Comparison of ENCODE assay signal across 9 cellular contexts in genomic region chr13:106533101-106533939, GRCh38. TPM values are rescaled to one million over a fixed set of nuclear protein-coding genes. Genes with fewer than 3 reads are reported as not detected.
DNase-seq lines count a peak whose midpoint lies in the region; ATAC-seq and TF ChIP-seq lines count a peak whose summit lies in the region.
"Had no signal": no experiment of that assay in that cellular context is flagged by ENCODE, and none has a peak within 500 bp of the region (broad histone marks: within the 10 kb centered on the region; RNA-seq: fewer than 3 reads in every experiment).

No MANE protein-coding gene starts in this region.

- peaks cover 35% of the 10 kb centered on the region for H3K27me3 Mint-ChIP-seq in activated T-helper 17 cell treated with anti-CD3 and anti-CD28 coated beads, Interleukin-2, amount 50 U/mL, for 72 hours
- H3K27me3 Mint-ChIP-seq in naive thymus-derived CD4-positive, alpha-beta T cell: peaks cover 35 to 61% (median 44%) of the 10 kb centered on the region in 5 donors

- H3K4me3 Mint-ChIP-seq in activated T-helper 17 cell treated with anti-CD3 and anti-CD28 coated beads, Interleukin-2, amount 50 U/mL, for 72 hours: peak overlapping the region; percentile 64
- H3K4me3 Mint-ChIP-seq in naive thymus-derived CD4-positive, alpha-beta T cell: peak overlapping the region; percentile 46 to 96 (median 72)

- intact Hi-C loops in naive thymus-derived CD4-positive, alpha-beta T cell (cut with micrococcal nuclease): loop anchor here in 1 of 2 donors (10.0 kb wide), 1 partner anchor 1681 kb away; the partner anchor contains the start of genes ABHD13 and LIG4

- CTCF ChIA-PET in naive thymus-derived CD4-positive, alpha-beta T cell (lab: Charles Lee): no interaction called here

- no peak overlapping the region for H3K27ac ChIP-seq in naive thymus-derived CD4-positive, alpha-beta T cell (ENCODE audit: low read depth, low read length)
- H3K27ac ChIP-seq: HL-60 had no signal

- POLR2A ChIA-PET in naive thymus-derived CD4-positive, alpha-beta T cell (lab: Charles Lee): no interaction called here

- no peaks in the 10 kb centered on the region for H3K36me3 ChIP-seq in naive thymus-derived CD4-positive, alpha-beta T cell (ENCODE audit: control insufficient read depth in 2 of 3, insufficient read depth in 3 of 3, low read length in 3 of 3)

- no peak overlapping the region for H3K27ac Mint-ChIP-seq in activated T-helper 17 cell treated with anti-CD3 and anti-CD28 coated beads, Interleukin-2, amount 50 U/mL, for 72 hours
- H3K27ac Mint-ChIP-seq in naive thymus-derived CD4-positive, alpha-beta T cell: peak overlapping the region in 1 of 9 donors; percentile 55

- no peak for ATAC-seq in activated T-helper 17 cell treated with anti-CD3 and anti-CD28 coated beads, Interleukin-2, amount 50 U/mL, for 72 hours (replicated peaks)
- ATAC-seq in naive thymus-derived CD4-positive, alpha-beta T cell: no peak
- ATAC-seq in HG03439 (IDR thresholded peaks at IDR 0.05; ENCODE audit: unreplicated experiment): no peak

- H3K4me1 Mint-ChIP-seq in activated T-helper 17 cell treated with anti-CD3 and anti-CD28 coated beads, Interleukin-2, amount 50 U/mL, for 72 hours: peaks cover 5% of the 10 kb centered on the region
- peaks cover 10 to 24% (median 19%) of the 10 kb centered on the region in 7 donors for H3K4me1 Mint-ChIP-seq in naive thymus-derived CD4-positive, alpha-beta T cell

- no peaks in the 10 kb centered on the region for H3K9me3 Mint-ChIP-seq in activated T-helper 17 cell treated with anti-CD3 and anti-CD28 coated beads, Interleukin-2, amount 50 U/mL, for 72 hours
- H3K9me3 Mint-ChIP-seq in naive thymus-derived CD4-positive, alpha-beta T cell: peaks cover 0 to 2% (median 0%) of the 10 kb centered on the region in 11 donors

- H3K4me1 ChIP-seq in naive thymus-derived CD4-positive, alpha-beta T cell (ENCODE audit: control insufficient read depth in 2 of 2, insufficient read depth in 2 of 2, low read length in 2 of 2): peaks cover 5 to 19% of the 10 kb centered on the region in 2 donors

- H3K9me3 ChIP-seq in naive thymus-derived CD4-positive, alpha-beta T cell (ENCODE audit: control insufficient read depth in 2 of 3, low read length in 3 of 3): no peaks in the 10 kb centered on the region

- DNase-seq in AG09319 (ENCODE audit: extremely low read depth, low read depth): peak; percentile 18
- DNase-seq in GM13977 (ENCODE audit: low spot score): peak; percentile 41
- peak; percentile 72 for DNase-seq in NCI-H345 (lab: John Stamatoyannopoulos, UW)
- peak; percentile 85 for DNase-seq in fibroblast of villous mesenchyme (ENCODE audit: low read depth)
- peak in 5 of 9 donors; percentile 2 to 38 (median 15) for DNase-seq in naive thymus-derived CD4-positive, alpha-beta T cell
- DNase-seq in ureter (ENCODE audit: low spot score): peak; percentile 87

- H3K4me3 ChIP-seq in fibroblast of villous mesenchyme (ENCODE audit: low read depth, low read length): peak overlapping the region; percentile 84
- H3K4me3 ChIP-seq in naive thymus-derived CD4-positive, alpha-beta T cell (ENCODE audit: low read length): no peak overlapping the region

- no peaks in the 10 kb centered on the region for H3K27me3 ChIP-seq in naive thymus-derived CD4-positive, alpha-beta T cell (ENCODE audit: control insufficient read depth in 2 of 2, insufficient read depth in 2 of 2, low read length in 2 of 2)

- in situ Hi-C loops in GM13977 (cut with MboI; ENCODE audit: low pct_unique_long_range_greater_than_20kb, low sequenced_read_pairs, unreplicated experiment): no loop called here

- peaks cover 5% of the 10 kb centered on the region for H3K36me3 Mint-ChIP-seq in activated T-helper 17 cell treated with anti-CD3 and anti-CD28 coated beads, Interleukin-2, amount 50 U/mL, for 72 hours (ENCODE audit: low read depth)
- H3K36me3 Mint-ChIP-seq in naive thymus-derived CD4-positive, alpha-beta T cell: peaks cover 0 to 4% (median 0%) of the 10 kb centered on the region in 5 donors

- TF ChIP-seq CTCF in AG09319 (IDR thresholded peaks at IDR 0.05; ENCODE audit: low read depth, low read length): peak; percentile 42
- peak; percentile 47 for TF ChIP-seq CTCF in GM13977 (IDR thresholded peaks at IDR 0.05; ENCODE audit: extremely low read depth, insufficient read depth, missing control alignments)
- peak; percentile 36 for TF ChIP-seq CTCF in fibroblast of villous mesenchyme (IDR thresholded peaks at IDR 0.05; ENCODE audit: insufficient read depth, low read depth, low read length)

RNA-seq across cellular contexts. Expression of gene EFNB2, which starts 2.1 kb away (rescaled TPM):
- total RNA-seq in activated T-helper 17 cell treated with anti-CD3 and anti-CD28 coated beads, Interleukin-2, amount 50 U/mL, for 72 hours: under 1 TPM in 1 of 2 donors, not detected in 1; 0.08 TPM
- total RNA-seq in fibroblast of villous mesenchyme (7.4 and 10.8 TPM in 2 replicates), ureter (26.4 TPM)
- total RNA-seq in naive thymus-derived CD4-positive, alpha-beta T cell: under 1 TPM in 4 of 5 experiments, not detected in 1; 0.07 to 0.22 (median 0.13) TPM
- under 1 TPM in 1 of 2 donors, not detected in 1; 0.08 TPM for polyA plus RNA-seq in naive thymus-derived CD4-positive, alpha-beta T cell

RNA-seq across cellular contexts. Expression of gene ARGLU1, which starts 34.6 kb away (rescaled TPM):
- 10 to 100 TPM; 66.7 to 74.2 TPM for total RNA-seq in activated T-helper 17 cell treated with anti-CD3 and anti-CD28 coated beads, Interleukin-2, amount 50 U/mL, for 72 hours
- total RNA-seq in fibroblast of villous mesenchyme (44.1 and 51.0 TPM in 2 replicates), ureter (112 TPM)
- total RNA-seq in naive thymus-derived CD4-positive, alpha-beta T cell: 100 to 1,000 TPM in 4 of 5 experiments, 10 to 100 TPM in 1; 93.3 to 291 (median 160) TPM
- polyA plus RNA-seq in naive thymus-derived CD4-positive, alpha-beta T cell: 10 to 100 TPM; 36.1 to 41.6 TPM

Comparison
In these comparisons a context has a peak if more than half of its experiments do, and no peak if none do; other contexts are left out.
1. DNase-seq: peak in every context shown above with its lines; median percentile 87 in ureter; 85 in fibroblast of villous mesenchyme; 72 in NCI-H345; 41 in GM13977; 18 in AG09319; 15 in naive thymus-derived CD4-positive, alpha-beta T cell.